In genomic region chr15:71295242-71296031, GRCh38 we compare ENCODE assay signal across 9 cellular contexts.
DNase-seq lines count a peak whose midpoint lies in the region; ATAC-seq and TF ChIP-seq lines count a peak whose summit lies in the region.
"Had no signal": no experiment of that assay in that cellular context is flagged by ENCODE, and none has a peak within 500 bp of the region (broad histone marks: within the 10 kb centered on the region; RNA-seq: fewer than 3 reads in every experiment).

No MANE protein-coding gene starts in this region.

- no peak for ATAC-seq in HG03457 (IDR thresholded peaks at IDR 0.05; ENCODE audit: unreplicated experiment)

- peak overlapping the region; percentile 36 to 44 for H3K27ac ChIP-seq in tibial artery

- no peak for TF ChIP-seq CTCF in tibial artery (IDR thresholded peaks at IDR 0.05)

- H3K36me3 ChIP-seq in tibial artery = no peaks in the 10 kb centered on the region

- no peaks in the 10 kb centered on the region for H3K9me3 ChIP-seq in tibial artery

- intact Hi-C loops in tibial artery (cut with DNase I; ENCODE audit: low total_unique reads) = no loop called here

- peaks cover 0 to 28% (median 17%) of the 10 kb centered on the region in 4 donors for H3K4me1 ChIP-seq in tibial artery

- peak; percentile 2 for DNase-seq in activated CD4-positive, alpha-beta T cell treated with anti-CD3 and anti-CD28 coated beads for 48 hours
- no peak for DNase-seq in activated CD4-positive, alpha-beta T cell treated with anti-CD3 and anti-CD28 coated beads for 4 hours
- DNase-seq in SKM-1 treated with dmso at 0.1 percent for 144 hours (lab: John Stamatoyannopoulos, UW; ENCODE audit: unreplicated experiment) (peak; percentile 63), glomerular visceral epithelial cell (ENCODE audit: extremely low spot score) (peak; percentile 96), tibial artery (no peak), NCI-H1930 (lab: John Stamatoyannopoulos, UW) (no peak), hypothalamus (lab: John Stamatoyannopoulos, UW) (no peak)
- DNase-seq: CD4-positive, CD25-positive, alpha-beta regulatory T cell had no signal

- H3K4me3 ChIP-seq in tibial artery = no peak overlapping the region

- no peaks in the 10 kb centered on the region for H3K27me3 ChIP-seq in tibial artery

Comparison
In these comparisons a context has a peak if more than half of its experiments do, and no peak if none do; other contexts are left out.
1. DNase-seq: peak in activated CD4-positive, alpha-beta T cell treated with anti-CD3 and anti-CD28 coated beads for 48 hours (single experiment), SKM-1 treated with dmso at 0.1 percent for 144 hours (single experiment) and glomerular visceral epithelial cell (single experiment); none in activated CD4-positive, alpha-beta T cell treated with anti-CD3 and anti-CD28 coated beads for 4 hours (0 of 2), tibial artery (0 of 2), NCI-H1930 (0 of 2) and hypothalamus (0 of 51).